In the genomic region with DNA sequence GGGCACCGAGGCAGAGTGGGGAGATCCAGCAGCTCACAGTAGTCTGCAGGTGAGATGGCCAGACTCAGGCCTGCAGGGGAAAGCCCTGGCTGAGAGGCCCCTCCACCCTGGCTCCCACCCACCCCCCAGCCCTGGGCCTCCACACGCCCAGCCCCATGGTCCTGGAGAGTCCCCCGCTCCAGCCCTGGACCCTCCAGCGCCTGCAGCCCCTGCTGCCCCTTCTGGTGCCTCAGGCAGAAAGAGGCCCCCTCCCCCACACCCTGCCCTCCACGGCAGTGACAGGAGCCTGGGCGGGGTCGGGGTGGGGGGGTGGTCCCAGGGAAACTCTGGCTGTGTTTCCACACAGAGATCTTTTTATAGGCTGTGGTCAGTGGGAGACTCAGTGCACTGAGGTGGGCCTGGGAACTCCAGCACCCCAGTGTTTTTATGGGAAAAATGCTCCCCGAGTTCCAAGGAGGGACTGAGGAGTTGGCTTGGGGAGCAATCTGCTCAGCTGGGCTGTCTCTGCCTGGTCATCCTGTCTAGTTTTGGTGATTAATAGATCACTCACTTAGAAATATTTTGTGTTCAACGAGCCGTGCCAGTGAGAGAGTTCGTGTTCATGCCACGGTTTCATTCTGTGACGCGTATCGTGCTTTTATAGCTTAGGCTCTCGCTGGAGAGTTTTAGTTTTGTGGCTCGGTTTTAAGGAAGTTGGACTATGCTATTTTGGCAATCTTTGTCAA, we compare ENCODE assay signal across 8 cellular contexts. TPM values are rescaled to one million over a fixed set of nuclear protein-coding genes. Genes with fewer than 3 reads are reported as not detected.
DNase-seq lines count a peak whose midpoint lies in the region; ATAC-seq, FAIRE-seq and TF ChIP-seq lines count a peak whose summit lies in the region.

No MANE protein-coding gene starts in this region.

- peak overlapping the region; percentile 52 for H3K4me2 ChIP-seq in GM12878 (ENCODE audit: control insufficient read depth, insufficient read depth)

- 0% methylated on average over 13 of the region's 17 CpGs for WGBS in GM12878 (ENCODE audit: insufficient coverage, insufficient replicate concordance, low lambda C conversion rate, missing lambda C conversion rate)
- 21 to 31% methylated on average over 17 of the region's 17 CpGs for WGBS in lung, 2 donors
- 25 to 41% methylated on average over 9 to 12 of the region's 17 CpGs for WGBS in upper lobe of left lung, 2 donors

- H3K79me2 ChIP-seq in GM12878 (ENCODE audit: control insufficient read depth, insufficient read depth, low read length), result no peaks in the 10 kb centered on the region

- H3K27me3 ChIP-seq in BJ (ENCODE audit: control insufficient read depth, insufficient read depth, low read length) (no peaks in the 10 kb centered on the region), HUES6 (ENCODE audit: control insufficient read depth, insufficient read depth, low read length) (no peaks in the 10 kb centered on the region), GM12878 (replicated peaks in 1 of 2; ENCODE audit: control insufficient read depth in 2 of 2, insufficient read depth in 2 of 2, low read length in 1 of 2) (no peaks in the 10 kb centered on the region), lung (ENCODE audit: control insufficient read depth, insufficient read depth) (no peaks in the 10 kb centered on the region), upper lobe of left lung (no peaks in the 10 kb centered on the region)
- H3K27me3 ChIP-seq in CD8-positive, alpha-beta memory T cell (ENCODE audit: insufficient read depth, low read length, poor library complexity, severe bottlenecking), result no peaks in the 10 kb centered on the region

- RAD21 ChIA-PET in GM12878 (lab: Charles Lee; ENCODE audit: unreplicated experiment), result interaction anchor here (1.2 to 5.0 kb wide), 4 partner anchors 34 to 42 kb away, joined by 3 to 22 read pairs (median 6); no protein-coding TSS in a partner anchor

- H3K27me3 Mint-ChIP-seq in CD8-positive, alpha-beta memory T cell, result peaks cover 14 to 15% of the 10 kb centered on the region in 2 donors

- BruUV-seq in GM12878 (replicated peaks; lab: Mats Ljungman, UMichigan), result no TSS peak

- H3K4me3 ChIP-seq in BJ (ENCODE audit: low read depth, low read length) (peak overlapping the region; percentile 27), HUES6 (ENCODE audit: low read depth, low read length) (peak overlapping the region; percentile 30; the same call in 1 of the 2 replicates), GM12878 (peak overlapping the region; percentile 77), lung (no peak overlapping the region), upper lobe of left lung (peak overlapping the region in 2 of 4 donors; percentile 34 to 37)
- H3K4me3 ChIP-seq in CD8-positive, alpha-beta memory T cell (ENCODE audit: low read length), result no peak overlapping the region

- no peaks in the 10 kb centered on the region for H3K9me3 Mint-ChIP-seq in CD8-positive, alpha-beta memory T cell

- TF ChIP-seq POLR2A in GM12878 (IDR thresholded peaks at IDR 0.05; ENCODE audit: low read depth, low read length) (no peak), upper lobe of left lung (IDR thresholded peaks at IDR 0.05) (no peak)

- H4K20me1 ChIP-seq in GM12878 (ENCODE audit: control insufficient read depth, insufficient read depth), result no peaks in the 10 kb centered on the region

- H3K4me1 Mint-ChIP-seq in CD8-positive, alpha-beta memory T cell, result peaks cover 0 to 6% (median 3%) of the 10 kb centered on the region in 3 donors

- peaks cover 70% of the 10 kb centered on the region for H3K4me1 ChIP-seq in HUES6 (ENCODE audit: control insufficient read depth, insufficient read depth, low read length)
- H3K4me1 ChIP-seq in GM12878 (ENCODE audit: control insufficient read depth, insufficient read depth, low read length), result peaks cover 21% of the 10 kb centered on the region
- peaks cover 3 to 22% of the 10 kb centered on the region in 2 donors for H3K4me1 ChIP-seq in lung (ENCODE audit: control insufficient read depth in 2 of 2, insufficient read depth in 2 of 2, low read length in 2 of 2)
- H3K4me1 ChIP-seq in upper lobe of left lung, result peaks cover 29 to 47% (median 39%) of the 10 kb centered on the region in 4 donors
- no peaks in the 10 kb centered on the region for H3K4me1 ChIP-seq in CD8-positive, alpha-beta memory T cell (ENCODE audit: insufficient read depth, low read length)

- no peak for TF ChIP-seq CTCF in BJ (IDR thresholded peaks at IDR 0.05; ENCODE audit: insufficient read depth, low read depth, low read length)
- no peak for TF ChIP-seq CTCF in GM12878 (IDR thresholded peaks at IDR 0.05 in 2 of 3, conservative IDR thresholded peaks at IDR 0.05 in 1 of 3; ENCODE audit: control insufficient read depth in 2 of 3, extremely low read depth in 1 of 3, insufficient read depth in 1 of 3, low read depth in 3 of 3, low read length in 3 of 3)
- no peak for TF ChIP-seq CTCF in lung (IDR thresholded peaks at IDR 0.05; ENCODE audit: control extremely low read depth, extremely low read depth)
- no peak for TF ChIP-seq CTCF in upper lobe of left lung (IDR thresholded peaks at IDR 0.05)

- POLR2A ChIA-PET in BJ (lab: Charles Lee) (no interaction called here), GM12878 (lab: Charles Lee) (interaction anchor here (1.7 kb wide), 1 partner anchor 33 kb away, joined by 10 read pairs; no protein-coding TSS in a partner anchor)
- POLR2A ChIA-PET in CD8-positive, alpha-beta memory T cell (lab: Charles Lee), result no interaction called here

- no peaks in the 10 kb centered on the region for H3K36me3 ChIP-seq in BJ (ENCODE audit: control insufficient read depth, insufficient read depth, low read length)
- no peaks in the 10 kb centered on the region for H3K36me3 ChIP-seq in HUES6 (ENCODE audit: control insufficient read depth, insufficient read depth, low read length)
- H3K36me3 ChIP-seq in GM12878 (ENCODE audit: control insufficient read depth in 2 of 2, insufficient read depth in 2 of 2, low read length in 1 of 2), result no peaks in the 10 kb centered on the region
- H3K36me3 ChIP-seq in lung (ENCODE audit: control insufficient read depth in 2 of 2, insufficient read depth in 2 of 2, low read length in 2 of 2), result no peaks in the 10 kb centered on the region
- H3K36me3 ChIP-seq in upper lobe of left lung, result no peaks in the 10 kb centered on the region
- H3K36me3 ChIP-seq in CD8-positive, alpha-beta memory T cell (ENCODE audit: insufficient read depth, low read length), result no peaks in the 10 kb centered on the region

- peak; percentile 96 for FAIRE-seq in GM12878 (lab: Jason Lieb, UNC)

- peak in 1 of 2 experiments; percentile 59; a peak in 2 of 4 replicates for TF ChIP-seq EP300 in GM12878 (IDR thresholded peaks at IDR 0.05; ENCODE audit: borderline replicate concordance in 1 of 2, control insufficient read depth in 1 of 2, low read depth in 2 of 2, low read length in 2 of 2)
- no peak for TF ChIP-seq EP300 in upper lobe of left lung (IDR thresholded peaks at IDR 0.05)

- SMC1A ChIA-PET in GM12878 (lab: Charles Lee; ENCODE audit: uncharacterized antibody, unreplicated experiment), result interaction anchor here (1.1 to 1.7 kb wide), 10 partner anchors 10 to 186 kb away, joined by 3 to 11 read pairs (median 3); no protein-coding TSS in a partner anchor

- no peak overlapping the region for H3K27ac Mint-ChIP-seq in CD8-positive, alpha-beta memory T cell

- H3K27ac ChIP-seq in HUES6 (ENCODE audit: low read depth, low read length), result no peak overlapping the region
- H3K27ac ChIP-seq in GM12878 (ENCODE audit: control insufficient read depth, insufficient read depth), result peak overlapping the region; percentile 91
- H3K27ac ChIP-seq in lung (ENCODE audit: low read depth in 1 of 2, low read length in 1 of 2), result peak overlapping the region; percentile 34 to 85
- peak overlapping the region; percentile 80 to 87 (median 84) for H3K27ac ChIP-seq in upper lobe of left lung
- H3K27ac ChIP-seq in CD8-positive, alpha-beta memory T cell (ENCODE audit: low read depth, low read length), result no peak overlapping the region

- no peaks in the 10 kb centered on the region for H3K9me3 ChIP-seq in HUES6 (ENCODE audit: control insufficient read depth, insufficient read depth, low read depth, low read length)
- no peaks in the 10 kb centered on the region for H3K9me3 ChIP-seq in GM12878 (replicated peaks; ENCODE audit: control insufficient read depth, insufficient read depth, low read length)
- no peaks in the 10 kb centered on the region for H3K9me3 ChIP-seq in lung (ENCODE audit: control insufficient read depth in 2 of 2, insufficient read depth in 1 of 2, low read length in 1 of 2)
- H3K9me3 ChIP-seq in upper lobe of left lung, result no peaks in the 10 kb centered on the region
- H3K9me3 ChIP-seq in CD8-positive, alpha-beta memory T cell (ENCODE audit: low read length), result no peaks in the 10 kb centered on the region

- peak; percentile 56 for ATAC-seq in GM21360 (IDR thresholded peaks at IDR 0.05; ENCODE audit: unreplicated experiment)
- peak; percentile 88 for ATAC-seq in GM12878
- no peak for ATAC-seq in lung (ENCODE audit: insufficient read depth, low FRiP score)
- peak in 1 of 2 donors; percentile 51 for ATAC-seq in upper lobe of left lung (ENCODE audit: low FRiP score in 2 of 2)

- CTCF ChIA-PET in BJ (lab: Yijun Ruan, JAX) (interaction anchor here (0.7 to 2.7 kb wide), 4 partner anchors 8 to 55 kb away, joined by 3 to 8 read pairs (median 4); no protein-coding TSS in a partner anchor), GM12878 (lab: Yijun Ruan, JAX) (interaction anchor here (0.9 to 2.7 kb wide), 5 partner anchors 19 to 92 kb away, joined by 3 to 14 read pairs (median 3); no protein-coding TSS in a partner anchor)
- CTCF ChIA-PET in CD8-positive, alpha-beta memory T cell (lab: Charles Lee), result interaction anchor here (1.0 kb wide), 1 partner anchor 91 kb away, joined by 4 read pairs; no protein-coding TSS in a partner anchor

- H3K36me3 Mint-ChIP-seq in CD8-positive, alpha-beta memory T cell, result no peaks in the 10 kb centered on the region

- no peak overlapping the region for H3K4me3 Mint-ChIP-seq in CD8-positive, alpha-beta memory T cell

- H2AFZ ChIP-seq in GM12878 (ENCODE audit: control insufficient read depth, low read depth, low read length), result no peak overlapping the region; the same call in 1 of the 2 replicates

- in situ Hi-C loops in GM12878 (cut with MboI), result no loop called here

- H3K9ac ChIP-seq in HUES6 (ENCODE audit: low read length) (no peak overlapping the region), GM12878 (ENCODE audit: control insufficient read depth, insufficient read depth, low read length) (peak overlapping the region; percentile 68)

- intact Hi-C loops in GM12878 (cut with micrococcal nuclease; ENCODE audit: unreplicated experiment), result loop anchor here (2.0 kb wide), 1 partner anchor 42 kb away; no protein-coding TSS in a partner anchor

- no peak for TF ChIP-seq RAD21 in GM12878 (IDR thresholded peaks at IDR 0.05; ENCODE audit: insufficient read depth, low read depth, low read length)

- DNase-seq in BJ (ENCODE audit: low read depth), result peak; percentile 68
- DNase-seq in GM12878 (ENCODE audit: low read depth, low spot score), result peak; percentile 77
- no peak for DNase-seq in lung (ENCODE audit: low spot score)
- DNase-seq in upper lobe of left lung, result peak in 1 of 2 donors; percentile 70
- no peak for DNase-seq in mucosa of gallbladder (ENCODE audit: low spot score)
- DNase-seq in CD8-positive, alpha-beta memory T cell, result no peak

RNA-seq across cellular contexts. Expression of a gene that starts 53.1 kb away (rescaled TPM):
- polyA plus RNA-seq in BJ (2011; rRNA removed), result not detected in 2 replicates
- not detected in 2 replicates for polyA minus RNA-seq in BJ (2011; rRNA and poly(A)+ RNA removed)
- not detected in 2 replicates for total RNA-seq in GM12878 (2013; cell fraction: nucleolus; rRNA removed)
- not detected in 2 replicates for total RNA-seq in GM12878 (2014; rRNA removed)
- total RNA-seq in GM12878 (2014; rRNA removed; fragmentation: Illumina TruSeq; extraction: Trizol), result not detected in 2 replicates
- 0.38 TPM in 1 of 2 replicates, not detected in the other for total RNA-seq in GM12878 (2021)
- polyA plus RNA-seq in GM12878 (2011; ENCODE audit: low read depth), result not detected
- polyA plus RNA-seq in GM12878 (2011; rRNA removed), result not detected in 2 replicates
- polyA plus RNA-seq in GM12878 (2011; cell fraction: cytosol; rRNA removed), result not detected in 2 replicates
- polyA plus RNA-seq in GM12878 (2011; cell fraction: nucleus; rRNA removed), result not detected in 2 replicates
- polyA plus RNA-seq in GM12878 (2012), result not detected in 2 replicates
- polyA plus RNA-seq in GM12878 (2014; fragmentation: Illumina TruSeq; extraction: Trizol), result not detected in 2 replicates
- not detected for polyA plus RNA-seq in GM12878 (2014; fragmentation: Nextera tagmentation; extraction: Ambion mirVana)
- polyA plus RNA-seq in GM12878 (2014; rRNA removed), result not detected in 2 replicates
- not detected for polyA plus RNA-seq in GM12878 (2016; fragmentation: Nextera tagmentation; extraction: Ambion mirVana)
- polyA minus RNA-seq in GM12878 (2011; rRNA and poly(A)+ RNA removed), result not detected in 2 replicates
- polyA minus RNA-seq in GM12878 (2011; cell fraction: cytosol; rRNA and poly(A)+ RNA removed), result not detected in 2 replicates
- not detected in 2 replicates for polyA minus RNA-seq in GM12878 (2011; cell fraction: nucleus; rRNA and poly(A)+ RNA removed)
- total RNA-seq in lung, result under 1 TPM; 0.28 to 0.46 TPM
- polyA plus RNA-seq in lung, result 1 to 10 TPM in 1 of 2 donors, under 1 TPM in 1; 0.24 to 2.6 TPM
- 1 to 10 TPM in 2 of 6 donors, under 1 TPM in 3, not detected in 1; 0.20 to 1.1 (median 0.49) TPM for total RNA-seq in upper lobe of left lung
- total RNA-seq in mucosa of gallbladder, result 1.9 TPM
- not detected for total RNA-seq in CD8-positive, alpha-beta memory T cell
- polyA plus RNA-seq in CD8-positive, alpha-beta memory T cell, result not detected

Comparison
In these comparisons a context has a peak if more than half of its experiments do, and no peak if none do; other contexts are left out.
1. DNase-seq: peak in BJ (single experiment) and GM12878 (single experiment); none in lung (single experiment), mucosa of gallbladder (single experiment) and CD8-positive, alpha-beta memory T cell (0 of 5).
2. H3K4me3 ChIP-seq: peak in BJ (single experiment), HUES6 (single experiment) and GM12878 (single experiment); none in lung (single experiment) and CD8-positive, alpha-beta memory T cell (single experiment).
3. H3K27ac ChIP-seq: peak in GM12878 (single experiment), lung (2 of 2) and upper lobe of left lung (4 of 4); none in HUES6 (single experiment) and CD8-positive, alpha-beta memory T cell (single experiment).